13 cellular contexts compared by ENCODE assay signal in the genomic region with DNA sequence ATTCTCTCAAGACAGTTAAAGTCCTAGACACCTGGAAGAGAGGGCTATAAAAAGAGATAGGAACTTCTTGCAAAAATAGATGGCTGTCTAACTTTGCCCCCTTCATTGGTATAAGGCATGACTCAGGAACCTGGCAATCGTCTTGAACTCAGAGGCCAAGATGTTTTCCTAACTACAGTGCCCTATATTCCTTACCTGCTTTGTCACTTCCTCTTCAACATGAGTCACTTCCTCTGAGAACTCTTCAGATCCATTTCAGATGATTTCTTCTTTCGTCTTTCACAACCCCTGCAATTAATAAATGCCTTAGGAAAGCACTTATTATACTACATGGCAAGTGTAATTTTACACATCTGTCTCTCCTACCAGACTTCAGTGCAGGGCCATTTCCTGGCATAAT.
DNase-seq lines count a peak whose midpoint lies in the region; ATAC-seq and TF ChIP-seq lines count a peak whose summit lies in the region.
"Had no signal": no experiment of that assay in that cellular context is flagged by ENCODE, and none has a peak within 500 bp of the region (broad histone marks: within the 10 kb centered on the region; RNA-seq: fewer than 3 reads in every experiment).

No MANE protein-coding gene starts in this region.

- no peak overlapping the region for H2BK120ac ChIP-seq in mesendoderm (ENCODE audit: low read depth, low read length)

- CTCF ChIA-PET in mammary epithelial cell (lab: Charles Lee; ENCODE audit: low non-redundant PET): interaction anchor here (1.0 kb wide), 1 partner anchor 79 kb away, joined by 3 read pairs; no protein-coding TSS in a partner anchor

- TF ChIP-seq POLR2A in spleen (IDR thresholded peaks at IDR 0.05) (no peak), vagina (IDR thresholded peaks at IDR 0.05) (no peak), prostate gland (IDR thresholded peaks at IDR 0.05) (no peak)

- no peak for ATAC-seq in GM18870 (IDR thresholded peaks at IDR 0.05; ENCODE audit: unreplicated experiment)
- ATAC-seq: activated CD8-positive, alpha-beta memory T cell treated with anti-CD3 and anti-CD28 coated beads, Interleukin-2, amount 10 ng/mL, durations not matched to agents 7 days and 5 days had no signal

- BruUV-seq in mammary epithelial cell (replicated peaks; lab: Mats Ljungman, UMichigan): no TSS peak

- no peak overlapping the region for H4K8ac ChIP-seq in mesendoderm (ENCODE audit: low read depth, low read length)

- no peak overlapping the region for H3K23ac ChIP-seq in mesendoderm (ENCODE audit: low read length)

- no peaks in the 10 kb centered on the region for H3K79me2 ChIP-seq in mammary epithelial cell (ENCODE audit: insufficient read depth, low read length)
- H3K79me2 ChIP-seq in mesendoderm (ENCODE audit: control insufficient read depth, insufficient read depth, low read length): no peaks in the 10 kb centered on the region

- no peak overlapping the region for H2BK15ac ChIP-seq in mesendoderm (replicated peaks; ENCODE audit: low read depth)

- no peak overlapping the region for H3K9ac ChIP-seq in mammary epithelial cell (ENCODE audit: insufficient read depth, low read length)
- H3K9ac ChIP-seq in mesendoderm (ENCODE audit: low read length): no peak overlapping the region

- H3K4ac ChIP-seq in mesendoderm (ENCODE audit: low read depth, low read length): no peak overlapping the region

- H3K9me3 ChIP-seq in mammary epithelial cell (replicated peaks; ENCODE audit: insufficient read depth, low read length) (peaks cover 4% of the 10 kb centered on the region), spleen (no peaks in the 10 kb centered on the region), vagina (no peaks in the 10 kb centered on the region), prostate gland (no peaks in the 10 kb centered on the region)

- no peak overlapping the region for H2AK5ac ChIP-seq in mesendoderm (ENCODE audit: low read length)

- no peak overlapping the region for H3K56ac ChIP-seq in mesendoderm (ENCODE audit: low read length)

- dilution Hi-C loops in mammary epithelial cell (cut with HindIII; ENCODE audit: low sequenced_read_pairs): no loop called here

- no peak overlapping the region for H2AFZ ChIP-seq in mammary epithelial cell (ENCODE audit: low read depth, low read length)

- DNase-seq in GM03348 (ENCODE audit: low spot score) (peak; percentile 26), NCI-H226 (peak; percentile 54), mammary epithelial cell (peak; percentile 91), mesendoderm (peak; percentile 14), spleen (no peak), vagina (ENCODE audit: extremely low spot score in 2 of 2) (no peak), prostate gland (ENCODE audit: low spot score) (no peak)
- DNase-seq: activated CD8-positive, alpha-beta memory T cell treated with anti-CD3 and anti-CD28 coated beads, Interleukin-2, amount 10 ng/mL, durations not matched to agents 7 days and 5 days; endodermal cell; H9; NCI-H1105 treated with DMSO at 0.1 percent for 48 hours; NCI-H774 had no signal

- 5% methylated on average over 2 of the region's 2 CpGs for WGBS in mammary epithelial cell (ENCODE audit: low coverage, missing lambda C conversion rate)
- WGBS in mesendoderm (ENCODE audit: extremely low coverage, insufficient coverage, low lambda C conversion rate): no CpG with 5 or more reads among the region's 2 CpGs
- 6 to 19% (median 12%) methylated on average over 2 of the region's 2 CpGs for whole genome bisulfite sequencing in spleen, 5 donors
- 68% methylated on average over 2 of the region's 2 CpGs for WGBS in prostate gland

- no peak overlapping the region for H4K5ac ChIP-seq in mesendoderm (ENCODE audit: low read length)

- H3K27ac ChIP-seq in mammary epithelial cell (ENCODE audit: insufficient read depth, low read depth, low read length) (peak overlapping the region; percentile 78), mesendoderm (ENCODE audit: low read depth, low read length) (no peak overlapping the region), spleen (no peak overlapping the region), vagina (no peak overlapping the region), prostate gland (no peak overlapping the region)

- H2BK5ac ChIP-seq in mesendoderm (ENCODE audit: low read length): no peak overlapping the region

- H3K36me3 ChIP-seq in mammary epithelial cell (ENCODE audit: insufficient read depth, low read length) (no peaks in the 10 kb centered on the region), mesendoderm (ENCODE audit: control insufficient read depth, insufficient read depth, low read length) (no peaks in the 10 kb centered on the region), spleen (no peaks in the 10 kb centered on the region), vagina (no peaks in the 10 kb centered on the region), prostate gland (no peaks in the 10 kb centered on the region)

- no peaks in the 10 kb centered on the region for H3K27me3 ChIP-seq in mammary epithelial cell (ENCODE audit: insufficient read depth, low read length)
- peaks cover 1% of the 10 kb centered on the region for H3K27me3 ChIP-seq in mesendoderm (ENCODE audit: insufficient read depth, low read length, poor library complexity)
- H3K27me3 ChIP-seq in spleen (replicated peaks in 1 of 7): no peaks in the 10 kb centered on the region
- H3K27me3 ChIP-seq in vagina: no peaks in the 10 kb centered on the region
- no peaks in the 10 kb centered on the region for H3K27me3 ChIP-seq in prostate gland (replicated peaks; ENCODE audit: insufficient read depth)

- H3K4me2 ChIP-seq in mammary epithelial cell (ENCODE audit: insufficient read depth, low read depth, low read length): no peak overlapping the region
- H3K4me2 ChIP-seq in mesendoderm (ENCODE audit: low read length): no peak overlapping the region

- in situ Hi-C loops in mammary epithelial cell (cut with MboI; ENCODE audit: low sequenced_read_pairs in 2 of 2): loop anchor here in 1 of 2 donors (25.0 kb wide), 2 partner anchors 469 to 1094 kb away; a partner anchor contains a TSS

- no peaks in the 10 kb centered on the region for H3K79me1 ChIP-seq in mesendoderm (ENCODE audit: low read length)

- H3K4me1 ChIP-seq in mammary epithelial cell (ENCODE audit: insufficient read depth, low read length) (peaks cover 58% of the 10 kb centered on the region), mesendoderm (ENCODE audit: control insufficient read depth, low read depth, low read length) (no peaks in the 10 kb centered on the region), spleen (no peaks in the 10 kb centered on the region), vagina (no peaks in the 10 kb centered on the region), prostate gland (replicated peaks) (no peaks in the 10 kb centered on the region)

- intact Hi-C loops in mammary epithelial cell (cut with micrococcal nuclease): loop anchor here (2.0 to 10.0 kb wide), 7 partner anchors 120 to 1712 kb away; no protein-coding TSS in a partner anchor
- intact Hi-C loops in spleen (cut with DNase I; ENCODE audit: low total_unique reads): loop anchor here (5.0 kb wide), 1 partner anchor 1029 kb away; no protein-coding TSS in a partner anchor
- intact Hi-C loops in vagina (cut with DNase I): no loop called here
- intact Hi-C loops in prostate gland (cut with DNase I): loop anchor here (10.0 kb wide), 1 partner anchor 1092 kb away; a partner anchor contains a TSS

- H4K20me1 ChIP-seq in mammary epithelial cell (ENCODE audit: insufficient read depth, low read length): no peaks in the 10 kb centered on the region

- no peak overlapping the region for H3K4me3 ChIP-seq in mammary epithelial cell (replicated peaks in 1 of 3; ENCODE audit: insufficient read depth in 1 of 3, low read depth in 2 of 3, low read length in 3 of 3)
- H3K4me3 ChIP-seq in mesendoderm (ENCODE audit: low read length): no peak overlapping the region
- no peak overlapping the region for H3K4me3 ChIP-seq in spleen
- no peak overlapping the region for H3K4me3 ChIP-seq in vagina
- no peak overlapping the region for H3K4me3 ChIP-seq in prostate gland

- no peak overlapping the region for H3K18ac ChIP-seq in mesendoderm (ENCODE audit: low read length)

- no peak for TF ChIP-seq CTCF in mammary epithelial cell (conservative IDR thresholded peaks at IDR 0.05 in 1 of 2, IDR thresholded peaks at IDR 0.05 in 1 of 2; ENCODE audit: extremely low read depth in 1 of 2, insufficient read depth in 1 of 2, low read depth in 1 of 2, low read length in 2 of 2)
- no peak for TF ChIP-seq CTCF in spleen (IDR thresholded peaks at IDR 0.05 in 8 of 11, conservative IDR thresholded peaks at IDR 0.05 in 3 of 11)
- TF ChIP-seq CTCF in vagina (IDR thresholded peaks at IDR 0.05): no peak
- no peak for TF ChIP-seq CTCF in prostate gland (IDR thresholded peaks at IDR 0.05)

Comparison
In these comparisons a context has a peak if more than half of its experiments do, and no peak if none do; other contexts are left out.
1. DNase-seq: peak in GM03348 (single experiment), NCI-H226 (single experiment), mammary epithelial cell (single experiment) and mesendoderm (single experiment); none in spleen (single experiment), vagina (0 of 2) and prostate gland (single experiment).